ENCODE assay signal across 16 cellular contexts in genomic region chr6:1130692-1131091, GRCh38.
DNase-seq lines count a peak whose midpoint lies in the region; ATAC-seq and TF ChIP-seq lines count a peak whose summit lies in the region.
"Had no signal": no experiment of that assay in that cellular context is flagged by ENCODE, and none has a peak within 500 bp of the region (broad histone marks: within the 10 kb centered on the region; RNA-seq: fewer than 3 reads in every experiment).

No MANE protein-coding gene starts in this region.

- H3K27me3 ChIP-seq in osteoblast (ENCODE audit: insufficient read depth, low read length) = no peaks in the 10 kb centered on the region
- no peaks in the 10 kb centered on the region for H3K27me3 ChIP-seq in thyroid gland
- H3K27me3 ChIP-seq: SJSA1 had no signal

- intact Hi-C loops in left ventricle myocardium superior (cut with micrococcal nuclease) = no loop called here
- intact Hi-C loops in thyroid gland (cut with DNase I) = no loop called here

- WGBS in thyroid gland, 2 donors = 25 to 27% methylated on average over 5 to 7 of the region's 7 CpGs

- TF ChIP-seq POLR2A in thyroid gland (IDR thresholded peaks at IDR 0.05) = peak in 1 of 2 donors; percentile 15

- POLR2A ChIA-PET in RWPE1 (lab: Yijun Ruan, JAX; ENCODE audit: low non-redundant PET) = no interaction called here

- H3K9me3 ChIP-seq in osteoblast (ENCODE audit: low read depth, low read length) (no peaks in the 10 kb centered on the region), thyroid gland (no peaks in the 10 kb centered on the region)
- H3K9me3 ChIP-seq: SJSA1 had no signal

- no peak overlapping the region for H3K4me2 ChIP-seq in osteoblast (ENCODE audit: insufficient read depth, low read length)

- H3K27ac ChIP-seq in RWPE1 (peak overlapping the region; percentile 62), osteoblast (ENCODE audit: low read depth, low read length) (peak overlapping the region; percentile 74), thyroid gland (peak overlapping the region; percentile 83 to 96 (median 88)), coronary artery (no peak overlapping the region)

- H3K4me1 ChIP-seq in osteoblast (ENCODE audit: insufficient read depth, low read length) = peaks cover 25% of the 10 kb centered on the region
- H3K4me1 ChIP-seq in thyroid gland = peaks cover 19 to 39% of the 10 kb centered on the region in 2 donors

- H2AFZ ChIP-seq in osteoblast (ENCODE audit: low read length) = no peak overlapping the region

- ATAC-seq in left ventricle myocardium superior = peak; percentile 81
- ATAC-seq in HG03432 (IDR thresholded peaks at IDR 0.05; ENCODE audit: unreplicated experiment) = no peak
- ATAC-seq: GM12878 had no signal

- DNase-seq in RWPE1 (ENCODE audit: low spot score) (no peak), left ventricle myocardium superior (peak; percentile 60), osteoblast (ENCODE audit: insufficient read length, low spot score, missing footprints) (no peak), thyroid gland (peak; percentile 75 to 77), coronary artery (ENCODE audit: low spot score) (no peak)
- no peak for DNase-seq in effector CD4-positive, alpha-beta T cell
- DNase-seq: CD4-positive, alpha-beta memory T cell; DMS79 treated with DMSO at 0.1 percent for 48 hours; H9; NCI-H1105 treated with DMSO at 0.1 percent for 48 hours; NCI-H187; NCI-H748 treated with DMSO at 0.1 percent for 48 hours; OCI-M1 had no signal

- CTCF ChIA-PET in RWPE1 (lab: Yijun Ruan, JAX) = interaction anchor here (0.7 kb wide), 1 partner anchor 218 kb away, joined by 3 read pairs; no protein-coding TSS in a partner anchor

- no peaks in the 10 kb centered on the region for H3K79me2 ChIP-seq in osteoblast (ENCODE audit: insufficient read depth, low read length)

- no peaks in the 10 kb centered on the region for H4K20me1 ChIP-seq in osteoblast (ENCODE audit: insufficient read depth, low read length)

- H3K4me3 ChIP-seq in osteoblast (ENCODE audit: insufficient read depth, low read length) (no peak overlapping the region), thyroid gland (replicated peaks in 1 of 3) (no peak overlapping the region), coronary artery (no peak overlapping the region)
- H3K4me3 ChIP-seq: GM12878, SJSA1 had no signal

- no peaks in the 10 kb centered on the region for H3K36me3 ChIP-seq in osteoblast (ENCODE audit: insufficient read depth, low read length)
- H3K36me3 ChIP-seq in thyroid gland = no peaks in the 10 kb centered on the region
- H3K36me3 ChIP-seq: SJSA1 had no signal

- TF ChIP-seq CTCF in RWPE1 (conservative IDR thresholded peaks at IDR 0.05; ENCODE audit: low read depth) (no peak), osteoblast (IDR thresholded peaks at IDR 0.05; ENCODE audit: extremely low read depth, low read depth, low read length) (no peak), thyroid gland (IDR thresholded peaks at IDR 0.05) (no peak), coronary artery (IDR thresholded peaks at IDR 0.05) (no peak)

Comparison
In these comparisons a context has a peak if more than half of its experiments do, and no peak if none do; other contexts are left out.
1. DNase-seq: peak in left ventricle myocardium superior (single experiment) and thyroid gland (2 of 2); none in RWPE1 (single experiment), osteoblast (single experiment), coronary artery (single experiment) and effector CD4-positive, alpha-beta T cell (single experiment).
2. H3K27ac ChIP-seq: peak in RWPE1 (single experiment), osteoblast (single experiment) and thyroid gland (3 of 3); none in coronary artery (0 of 2).